In the genomic region with DNA sequence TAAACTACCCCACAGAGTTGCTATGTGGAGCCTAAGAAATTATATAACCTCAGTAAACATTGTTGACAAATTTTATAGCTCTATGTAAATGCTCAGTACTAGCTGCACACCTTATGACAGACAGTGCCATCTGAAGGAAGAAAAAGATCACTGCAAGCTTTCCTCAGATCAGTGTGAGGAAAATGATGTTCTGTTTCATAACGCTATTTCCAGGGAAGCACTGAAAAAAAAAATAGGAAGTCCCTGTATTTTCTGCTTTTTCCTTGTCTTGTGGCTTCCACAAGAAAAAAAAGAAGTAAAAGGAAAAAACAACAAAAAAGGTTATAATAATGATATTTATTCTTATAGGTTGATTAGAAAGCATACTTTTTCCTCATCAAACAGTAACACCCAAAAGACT, we compare ENCODE assay signal across 1 cellular context.
TF ChIP-seq lines count a peak whose summit lies in the region.

No MANE protein-coding gene starts in this region.

TF ChIP-seq in H1, 55 proteins besides CTCF, POLR2A, EP300 and RAD21 (continued from another document):
- TF ChIP-seq, protein P1, sequence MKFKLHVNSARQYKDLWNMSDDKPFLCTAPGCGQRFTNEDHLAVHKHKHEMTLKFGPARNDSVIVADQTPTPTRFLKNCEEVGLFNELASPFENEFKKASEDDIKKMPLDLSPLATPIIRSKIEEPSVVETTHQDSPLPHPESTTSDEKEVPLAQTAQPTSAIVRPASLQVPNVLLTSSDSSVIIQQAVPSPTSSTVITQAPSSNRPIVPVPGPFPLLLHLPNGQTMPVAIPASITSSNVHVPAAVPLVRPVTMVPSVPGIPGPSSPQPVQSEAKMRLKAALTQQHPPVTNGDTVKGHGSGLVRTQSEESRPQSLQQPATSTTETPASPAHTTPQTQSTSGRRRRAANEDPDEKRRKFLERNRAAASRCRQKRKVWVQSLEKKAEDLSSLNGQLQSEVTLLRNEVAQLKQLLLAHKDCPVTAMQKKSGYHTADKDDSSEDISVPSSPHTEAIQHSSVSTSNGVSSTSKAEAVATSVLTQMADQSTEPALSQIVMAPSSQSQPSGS (IDR thresholded peaks at IDR 0.05; ENCODE audit: low read length): no peak
- TF ChIP-seq CBX5 (IDR thresholded peaks at IDR 0.05; ENCODE audit: low read depth, low read length): no peak
- no peak for TF ChIP-seq RBBP5 (IDR thresholded peaks at IDR 0.05; ENCODE audit: borderline replicate concordance, low read depth, low read length)
- TF ChIP-seq SP2 (IDR thresholded peaks at IDR 0.05; ENCODE audit: low read length): no peak
- TF ChIP-seq, protein P2, sequence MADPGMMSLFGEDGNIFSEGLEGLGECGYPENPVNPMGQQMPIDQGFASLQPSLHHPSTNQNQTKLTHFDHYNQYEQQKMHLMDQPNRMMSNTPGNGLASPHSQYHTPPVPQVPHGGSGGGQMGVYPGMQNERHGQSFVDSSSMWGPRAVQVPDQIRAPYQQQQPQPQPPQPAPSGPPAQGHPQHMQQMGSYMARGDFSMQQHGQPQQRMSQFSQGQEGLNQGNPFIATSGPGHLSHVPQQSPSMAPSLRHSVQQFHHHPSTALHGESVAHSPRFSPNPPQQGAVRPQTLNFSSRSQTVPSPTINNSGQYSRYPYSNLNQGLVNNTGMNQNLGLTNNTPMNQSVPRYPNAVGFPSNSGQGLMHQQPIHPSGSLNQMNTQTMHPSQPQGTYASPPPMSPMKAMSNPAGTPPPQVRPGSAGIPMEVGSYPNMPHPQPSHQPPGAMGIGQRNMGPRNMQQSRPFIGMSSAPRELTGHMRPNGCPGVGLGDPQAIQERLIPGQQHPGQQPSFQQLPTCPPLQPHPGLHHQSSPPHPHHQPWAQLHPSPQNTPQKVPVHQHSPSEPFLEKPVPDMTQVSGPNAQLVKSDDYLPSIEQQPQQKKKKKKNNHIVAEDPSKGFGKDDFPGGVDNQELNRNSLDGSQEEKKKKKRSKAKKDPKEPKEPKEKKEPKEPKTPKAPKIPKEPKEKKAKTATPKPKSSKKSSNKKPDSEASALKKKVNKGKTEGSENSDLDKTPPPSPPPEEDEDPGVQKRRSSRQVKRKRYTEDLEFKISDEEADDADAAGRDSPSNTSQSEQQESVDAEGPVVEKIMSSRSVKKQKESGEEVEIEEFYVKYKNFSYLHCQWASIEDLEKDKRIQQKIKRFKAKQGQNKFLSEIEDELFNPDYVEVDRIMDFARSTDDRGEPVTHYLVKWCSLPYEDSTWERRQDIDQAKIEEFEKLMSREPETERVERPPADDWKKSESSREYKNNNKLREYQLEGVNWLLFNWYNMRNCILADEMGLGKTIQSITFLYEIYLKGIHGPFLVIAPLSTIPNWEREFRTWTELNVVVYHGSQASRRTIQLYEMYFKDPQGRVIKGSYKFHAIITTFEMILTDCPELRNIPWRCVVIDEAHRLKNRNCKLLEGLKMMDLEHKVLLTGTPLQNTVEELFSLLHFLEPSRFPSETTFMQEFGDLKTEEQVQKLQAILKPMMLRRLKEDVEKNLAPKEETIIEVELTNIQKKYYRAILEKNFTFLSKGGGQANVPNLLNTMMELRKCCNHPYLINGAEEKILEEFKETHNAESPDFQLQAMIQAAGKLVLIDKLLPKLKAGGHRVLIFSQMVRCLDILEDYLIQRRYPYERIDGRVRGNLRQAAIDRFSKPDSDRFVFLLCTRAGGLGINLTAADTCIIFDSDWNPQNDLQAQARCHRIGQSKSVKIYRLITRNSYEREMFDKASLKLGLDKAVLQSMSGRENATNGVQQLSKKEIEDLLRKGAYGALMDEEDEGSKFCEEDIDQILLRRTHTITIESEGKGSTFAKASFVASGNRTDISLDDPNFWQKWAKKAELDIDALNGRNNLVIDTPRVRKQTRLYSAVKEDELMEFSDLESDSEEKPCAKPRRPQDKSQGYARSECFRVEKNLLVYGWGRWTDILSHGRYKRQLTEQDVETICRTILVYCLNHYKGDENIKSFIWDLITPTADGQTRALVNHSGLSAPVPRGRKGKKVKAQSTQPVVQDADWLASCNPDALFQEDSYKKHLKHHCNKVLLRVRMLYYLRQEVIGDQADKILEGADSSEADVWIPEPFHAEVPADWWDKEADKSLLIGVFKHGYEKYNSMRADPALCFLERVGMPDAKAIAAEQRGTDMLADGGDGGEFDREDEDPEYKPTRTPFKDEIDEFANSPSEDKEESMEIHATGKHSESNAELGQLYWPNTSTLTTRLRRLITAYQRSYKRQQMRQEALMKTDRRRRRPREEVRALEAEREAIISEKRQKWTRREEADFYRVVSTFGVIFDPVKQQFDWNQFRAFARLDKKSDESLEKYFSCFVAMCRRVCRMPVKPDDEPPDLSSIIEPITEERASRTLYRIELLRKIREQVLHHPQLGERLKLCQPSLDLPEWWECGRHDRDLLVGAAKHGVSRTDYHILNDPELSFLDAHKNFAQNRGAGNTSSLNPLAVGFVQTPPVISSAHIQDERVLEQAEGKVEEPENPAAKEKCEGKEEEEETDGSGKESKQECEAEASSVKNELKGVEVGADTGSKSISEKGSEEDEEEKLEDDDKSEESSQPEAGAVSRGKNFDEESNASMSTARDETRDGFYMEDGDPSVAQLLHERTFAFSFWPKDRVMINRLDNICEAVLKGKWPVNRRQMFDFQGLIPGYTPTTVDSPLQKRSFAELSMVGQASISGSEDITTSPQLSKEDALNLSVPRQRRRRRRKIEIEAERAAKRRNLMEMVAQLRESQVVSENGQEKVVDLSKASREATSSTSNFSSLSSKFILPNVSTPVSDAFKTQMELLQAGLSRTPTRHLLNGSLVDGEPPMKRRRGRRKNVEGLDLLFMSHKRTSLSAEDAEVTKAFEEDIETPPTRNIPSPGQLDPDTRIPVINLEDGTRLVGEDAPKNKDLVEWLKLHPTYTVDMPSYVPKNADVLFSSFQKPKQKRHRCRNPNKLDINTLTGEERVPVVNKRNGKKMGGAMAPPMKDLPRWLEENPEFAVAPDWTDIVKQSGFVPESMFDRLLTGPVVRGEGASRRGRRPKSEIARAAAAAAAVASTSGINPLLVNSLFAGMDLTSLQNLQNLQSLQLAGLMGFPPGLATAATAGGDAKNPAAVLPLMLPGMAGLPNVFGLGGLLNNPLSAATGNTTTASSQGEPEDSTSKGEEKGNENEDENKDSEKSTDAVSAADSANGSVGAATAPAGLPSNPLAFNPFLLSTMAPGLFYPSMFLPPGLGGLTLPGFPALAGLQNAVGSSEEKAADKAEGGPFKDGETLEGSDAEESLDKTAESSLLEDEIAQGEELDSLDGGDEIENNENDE (IDR thresholded peaks at IDR 0.05; ENCODE audit: insufficient replicate concordance, low read length): no peak
- no peak for TF ChIP-seq FOSL1 (IDR thresholded peaks at IDR 0.05; ENCODE audit: insufficient read depth, low read depth, low read length)
- no peak for TF ChIP-seq PHF8 (conservative IDR thresholded peaks at IDR 0.05; ENCODE audit: low read depth, low read length)
- TF ChIP-seq CTBP2 (IDR thresholded peaks at IDR 0.05; ENCODE audit: borderline replicate concordance, insufficient read depth, insufficient read length, low read length): no peak
- TF ChIP-seq, protein P3, sequence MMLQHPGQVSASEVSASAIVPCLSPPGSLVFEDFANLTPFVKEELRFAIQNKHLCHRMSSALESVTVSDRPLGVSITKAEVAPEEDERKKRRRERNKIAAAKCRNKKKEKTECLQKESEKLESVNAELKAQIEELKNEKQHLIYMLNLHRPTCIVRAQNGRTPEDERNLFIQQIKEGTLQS (IDR thresholded peaks at IDR 0.05; ENCODE audit: insufficient read depth, low read depth, low read length): no peak
- TF ChIP-seq RFX5 (IDR thresholded peaks at IDR 0.05; ENCODE audit: borderline replicate concordance, low read depth, low read length): no peak
- TF ChIP-seq SAP30 (IDR thresholded peaks at IDR 0.05; ENCODE audit: insufficient read depth, insufficient replicate concordance, low read length): no peak
- TF ChIP-seq ASH2L (IDR thresholded peaks at IDR 0.05; ENCODE audit: low read length): no peak
- TF ChIP-seq SP1 (IDR thresholded peaks at IDR 0.05; ENCODE audit: low read depth, low read length): no peak
- no peak for TF ChIP-seq TEAD4 (IDR thresholded peaks at IDR 0.05; ENCODE audit: low read depth, low read length)
